28 cellular contexts compared by ENCODE assay signal in the genomic region with DNA sequence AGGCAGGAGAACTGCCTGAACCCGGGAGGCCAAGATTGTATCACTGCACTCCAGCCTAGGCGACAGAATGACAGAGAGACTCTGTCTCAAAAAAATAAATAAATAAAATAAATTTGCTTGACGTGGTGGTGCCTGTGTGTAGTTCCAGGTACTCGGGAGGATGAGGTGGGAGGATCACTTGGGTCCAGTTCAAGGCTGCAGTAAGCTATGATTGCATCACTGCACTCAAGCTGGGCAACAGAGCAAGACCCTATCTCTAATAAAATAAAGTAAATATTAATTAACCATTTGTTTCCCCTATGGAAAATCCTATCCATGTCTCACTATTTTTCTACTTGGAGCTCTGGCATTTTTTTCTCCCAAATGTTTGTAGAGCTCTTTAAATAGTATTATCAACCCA.
"Had no signal": no experiment of that assay in that cellular context is flagged by ENCODE, and none has a peak within 500 bp of the region (broad histone marks: within the 10 kb centered on the region; RNA-seq: fewer than 3 reads in every experiment).

No MANE protein-coding gene starts in this region.

- H3K27ac Mint-ChIP-seq: stimulated activated effector memory CD8-positive, alpha-beta T cell treated with anti-CD3 and anti-CD28 coated beads, Interleukin-12 subunit alpha, Interleukin-12 subunit beta, amount 100 ng/mL, for 72 hours; stimulated activated memory B cell treated with anti-CD40 and anti-IgM and Interleukin-4, amounts not matched to agents 10 μg/mL and 1 μg/mL and 100 μg/mL, for 72 hours; stimulated activated naive B cell treated with anti-CD40 and anti-IgM and Interleukin-4, amounts not matched to agents 10 μg/mL and 1 μg/mL and 100 μg/mL, for 72 hours; stimulated activated naive CD8-positive, alpha-beta T cell treated with anti-CD3 and anti-CD28 coated beads, Interleukin-15, amount 100 ng/mL, for 72 hours; stimulated activated naive CD8-positive, alpha-beta T cell treated with anti-CD3 and anti-CD28 coated beads, Interleukin-15, Interleukin-2, amounts not matched to agents 100 ng/mL and 50 ng/mL, for 24 hours; type B pancreatic cell had no signal

- H3K27ac ChIP-seq: stomach, suprapubic skin, testis, thoracic aorta, thyroid gland, tibial artery, tibial nerve, transverse colon, upper lobe of left lung, uterus, vagina had no signal

- FAIRE-seq: urothelium cell line had no signal

- H3K4me1 ChIP-seq: stomach, suprapubic skin, testis, thyroid gland, tibial artery, transverse colon, uterus, vagina had no signal

- H3K9me3 ChIP-seq: stomach, suprapubic skin, testis, thoracic aorta, thyroid gland, tibial artery, tibial nerve, transverse colon, upper lobe of left lung, uterus, vagina had no signal

- H3K27me3 Mint-ChIP-seq: stimulated activated naive CD8-positive, alpha-beta T cell treated with anti-CD3 and anti-CD28 coated beads, Interleukin-15, amount 100 ng/mL, for 72 hours; stimulated activated naive CD8-positive, alpha-beta T cell treated with anti-CD3 and anti-CD28 coated beads, Interleukin-15, Interleukin-2, amounts not matched to agents 100 ng/mL and 50 ng/mL, for 24 hours; type B pancreatic cell had no signal

- H3K36me3 ChIP-seq: stomach, suprapubic skin, thoracic aorta, thyroid gland, tibial artery, tibial nerve, transverse colon, upper lobe of left lung, uterus, vagina had no signal

- ATAC-seq: stimulated activated effector memory CD8-positive, alpha-beta T cell treated with anti-CD3 and anti-CD28 coated beads, Interleukin-12 subunit alpha, Interleukin-12 subunit beta, amount 100 ng/mL, for 72 hours; stimulated activated memory B cell treated with anti-CD40 and anti-IgM and Interleukin-4, amounts not matched to agents 10 μg/mL and 1 μg/mL and 100 μg/mL, for 72 hours; stimulated activated naive B cell treated with anti-CD40 and anti-IgM and Interleukin-4, amounts not matched to agents 10 μg/mL and 1 μg/mL and 100 μg/mL, for 72 hours; stimulated activated naive CD8-positive, alpha-beta T cell treated with anti-CD3 and anti-CD28 coated beads, Interleukin-15, amount 100 ng/mL, for 72 hours; stimulated activated naive CD8-positive, alpha-beta T cell treated with anti-CD3 and anti-CD28 coated beads, Interleukin-15, Interleukin-2, amounts not matched to agents 100 U/mL and 50 U/mL, for 24 hours had no signal

- H3K27me3 ChIP-seq: stomach, suprapubic skin, testis, thyroid gland, tibial artery, tibial nerve, transverse colon, upper lobe of left lung, uterus, vagina had no signal

- H3K4me3 Mint-ChIP-seq: stimulated activated effector memory CD8-positive, alpha-beta T cell treated with anti-CD3 and anti-CD28 coated beads, Interleukin-12 subunit alpha, Interleukin-12 subunit beta, amount 100 ng/mL, for 72 hours; stimulated activated memory B cell treated with anti-CD40 and anti-IgM and Interleukin-4, amounts not matched to agents 10 μg/mL and 1 μg/mL and 100 μg/mL, for 72 hours; stimulated activated naive B cell treated with anti-CD40 and anti-IgM and Interleukin-4, amounts not matched to agents 10 μg/mL and 1 μg/mL and 100 μg/mL, for 72 hours; stimulated activated naive CD8-positive, alpha-beta T cell treated with anti-CD3 and anti-CD28 coated beads, Interleukin-15, amount 100 ng/mL, for 72 hours; stimulated activated naive CD8-positive, alpha-beta T cell treated with anti-CD3 and anti-CD28 coated beads, Interleukin-15, Interleukin-2, amounts not matched to agents 100 ng/mL and 50 ng/mL, for 24 hours; type B pancreatic cell had no signal

- H3K4me3 ChIP-seq: stomach, suprapubic skin, testis, thoracic aorta, thyroid gland, tibial artery, tibial nerve, transverse colon, upper lobe of left lung, uterus, vagina had no signal

- H3K36me3 Mint-ChIP-seq: stimulated activated effector memory CD8-positive, alpha-beta T cell treated with anti-CD3 and anti-CD28 coated beads, Interleukin-12 subunit alpha, Interleukin-12 subunit beta, amount 100 ng/mL, for 72 hours; stimulated activated memory B cell treated with anti-CD40 and anti-IgM and Interleukin-4, amounts not matched to agents 10 μg/mL and 1 μg/mL and 100 μg/mL, for 72 hours; stimulated activated naive B cell treated with anti-CD40 and anti-IgM and Interleukin-4, amounts not matched to agents 10 μg/mL and 1 μg/mL and 100 μg/mL, for 72 hours; type B pancreatic cell had no signal

- DNase-seq: stimulated activated CD4-positive, alpha-beta T cell treated with anti-CD3 and anti-CD28 coated beads, Interleukin-2, amount 100 ng/mL, for 48 hours; stimulated activated CD4-positive, alpha-beta T cell treated with anti-CD3 and anti-CD28 coated beads, Interleukin-4, amount 100 ng/mL, for 1 hour; stimulated activated CD4-positive, alpha-beta T cell treated with anti-CD3 and anti-CD28 coated beads, Interleukin-4, amount 100 ng/mL, for 24 hours; stimulated activated CD4-positive, alpha-beta T cell treated with anti-CD3 and anti-CD28 coated beads, Interleukin-4, amount 100 ng/mL, for 4 hours; stimulated activated CD8-positive, alpha-beta memory T cell treated with anti-CD3 and anti-CD28 coated beads, Interleukin-4, amount 100 ng/mL, for 48 hours; stimulated activated naive B cell treated with anti-CD40 and anti-IgM and Interleukin-4, amounts not matched to agents 10 μg/mL and 1 μg/mL and 100 μg/mL, for 72 hours; stimulated activated naive CD4-positive, alpha-beta T cell; stimulated activated naive CD4-positive, alpha-beta T cell treated with Interleukin-2 at 50 U/mL for 16 hours; stimulated activated naive CD8-positive, alpha-beta T cell treated with anti-CD3 and anti-CD28 coated beads, Interleukin-15, amount 100 ng/mL, for 72 hours; stimulated activated naive CD8-positive, alpha-beta T cell treated with anti-CD3 and anti-CD28 coated beads, Interleukin-15, Interleukin-2, amounts not matched to agents 100 U/mL and 50 U/mL, for 24 hours; stomach; substantia nigra; testis; thyroid gland; tibial artery; transverse colon; trophoblast cell; upper lobe of left lung; uterus had no signal

- H3K4me1 Mint-ChIP-seq: stimulated activated effector memory CD8-positive, alpha-beta T cell treated with anti-CD3 and anti-CD28 coated beads, Interleukin-12 subunit alpha, Interleukin-12 subunit beta, amount 100 ng/mL, for 72 hours; stimulated activated naive CD8-positive, alpha-beta T cell treated with anti-CD3 and anti-CD28 coated beads, Interleukin-15, amount 100 ng/mL, for 72 hours had no signal

- H3K9me3 Mint-ChIP-seq: stimulated activated effector memory CD8-positive, alpha-beta T cell treated with anti-CD3 and anti-CD28 coated beads, Interleukin-12 subunit alpha, Interleukin-12 subunit beta, amount 100 ng/mL, for 72 hours; stimulated activated memory B cell treated with anti-CD40 and anti-IgM and Interleukin-4, amounts not matched to agents 10 μg/mL and 1 μg/mL and 100 μg/mL, for 72 hours; stimulated activated naive B cell treated with anti-CD40 and anti-IgM and Interleukin-4, amounts not matched to agents 10 μg/mL and 1 μg/mL and 100 μg/mL, for 72 hours; stimulated activated naive CD8-positive, alpha-beta T cell treated with anti-CD3 and anti-CD28 coated beads, Interleukin-15, amount 100 ng/mL, for 72 hours; stimulated activated naive CD8-positive, alpha-beta T cell treated with anti-CD3 and anti-CD28 coated beads, Interleukin-15, Interleukin-2, amounts not matched to agents 100 ng/mL and 50 ng/mL, for 24 hours; type B pancreatic cell had no signal
